ENCODE assay signal across 1 cellular context in the genomic region with DNA sequence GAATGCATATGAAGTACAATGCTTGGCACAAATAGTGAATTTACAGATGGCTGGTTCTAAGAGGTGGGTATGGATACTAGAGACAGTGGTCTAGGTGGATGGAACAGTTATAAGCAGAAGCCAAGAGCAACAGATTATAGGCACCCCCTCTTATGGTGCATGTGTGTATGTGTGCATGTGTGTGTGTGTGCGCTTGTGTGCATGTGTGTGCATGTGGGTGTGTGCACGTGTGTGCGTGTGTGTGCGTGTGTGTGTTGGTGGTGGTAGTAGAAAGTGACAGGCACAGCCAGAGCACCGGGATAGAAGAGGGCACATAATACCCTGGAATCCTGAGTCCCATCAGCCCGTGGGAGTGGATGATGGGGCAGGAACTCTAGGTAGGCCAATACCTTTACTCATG.
TF ChIP-seq lines count a peak whose summit lies in the region.

No MANE protein-coding gene starts in this region.

TF ChIP-seq in IMR-90, 13 proteins besides CTCF, POLR2A, EP300 and RAD21:
- no peak for TF ChIP-seq RCOR1 (IDR thresholded peaks at IDR 0.05; ENCODE audit: insufficient replicate concordance, low read length)
TF ChIP-seq in IMR-90: peak in this region for 0.
